Comparison of ENCODE assay signal across 1 cellular context in genomic region chr2:121473502-121473901, GRCh38.
TF ChIP-seq lines count a peak whose summit lies in the region.

No MANE protein-coding gene starts in this region.

TF ChIP-seq in HepG2, 621 proteins besides CTCF, POLR2A, EP300 and RAD21:
- TF ChIP-seq RARA (CRISPR knock-in tag; IDR thresholded peaks at IDR 0.05) (no peak), STAT5B (CRISPR knock-in tag; IDR thresholded peaks at IDR 0.05) (no peak), ZNF570 (CRISPR knock-in tag; IDR thresholded peaks at IDR 0.05; ENCODE audit: borderline replicate concordance) (no peak), AHR (CRISPR knock-in tag; IDR thresholded peaks at IDR 0.05) (no peak), SOX13 (IDR thresholded peaks at IDR 0.05) (no peak), SOX13 (CRISPR knock-in tag; conservative IDR thresholded peaks at IDR 0.05 in 1 of 2, IDR thresholded peaks at IDR 0.05 in 1 of 2) (no peak), ZHX1 (CRISPR knock-in tag; IDR thresholded peaks at IDR 0.05; ENCODE audit: low read depth) (no peak), AKAP8 (CRISPR knock-in tag; IDR thresholded peaks at IDR 0.05) (no peak), ZNF704 (CRISPR knock-in tag; IDR thresholded peaks at IDR 0.05; ENCODE audit: borderline replicate concordance) (no peak), MED13 (CRISPR knock-in tag; IDR thresholded peaks at IDR 0.05) (no peak), GATAD1 (CRISPR knock-in tag; IDR thresholded peaks at IDR 0.05) (no peak), SPEN (CRISPR knock-in tag; IDR thresholded peaks at IDR 0.05; ENCODE audit: low read depth) (no peak), ZSCAN29 (CRISPR knock-in tag; conservative IDR thresholded peaks at IDR 0.05) (no peak), ZNF75D (CRISPR knock-in tag; IDR thresholded peaks at IDR 0.05; ENCODE audit: borderline replicate concordance) (no peak), MEIS2 (CRISPR knock-in tag; IDR thresholded peaks at IDR 0.05) (no peak), HMG20B (CRISPR knock-in tag; conservative IDR thresholded peaks at IDR 0.05) (no peak), ZNF768 (CRISPR knock-in tag; IDR thresholded peaks at IDR 0.05) (no peak), ZBTB26 (CRISPR knock-in tag; IDR thresholded peaks at IDR 0.05; ENCODE audit: borderline replicate concordance) (no peak), KDM5A (IDR thresholded peaks at IDR 0.05; ENCODE audit: borderline replicate concordance, low read length) (no peak), GABPA (IDR thresholded peaks at IDR 0.05; ENCODE audit: low read depth, low read length) (no peak), GABPA (CRISPR knock-in tag; IDR thresholded peaks at IDR 0.05; ENCODE audit: low read depth) (no peak)
- TF ChIP-seq, protein P1, sequence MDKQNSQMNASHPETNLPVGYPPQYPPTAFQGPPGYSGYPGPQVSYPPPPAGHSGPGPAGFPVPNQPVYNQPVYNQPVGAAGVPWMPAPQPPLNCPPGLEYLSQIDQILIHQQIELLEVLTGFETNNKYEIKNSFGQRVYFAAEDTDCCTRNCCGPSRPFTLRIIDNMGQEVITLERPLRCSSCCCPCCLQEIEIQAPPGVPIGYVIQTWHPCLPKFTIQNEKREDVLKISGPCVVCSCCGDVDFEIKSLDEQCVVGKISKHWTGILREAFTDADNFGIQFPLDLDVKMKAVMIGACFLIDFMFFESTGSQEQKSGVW (CRISPR knock-in tag; IDR thresholded peaks at IDR 0.05; ENCODE audit: borderline replicate concordance): no peak
